Comparison of ENCODE assay signal across 8 cellular contexts in the genomic region with DNA sequence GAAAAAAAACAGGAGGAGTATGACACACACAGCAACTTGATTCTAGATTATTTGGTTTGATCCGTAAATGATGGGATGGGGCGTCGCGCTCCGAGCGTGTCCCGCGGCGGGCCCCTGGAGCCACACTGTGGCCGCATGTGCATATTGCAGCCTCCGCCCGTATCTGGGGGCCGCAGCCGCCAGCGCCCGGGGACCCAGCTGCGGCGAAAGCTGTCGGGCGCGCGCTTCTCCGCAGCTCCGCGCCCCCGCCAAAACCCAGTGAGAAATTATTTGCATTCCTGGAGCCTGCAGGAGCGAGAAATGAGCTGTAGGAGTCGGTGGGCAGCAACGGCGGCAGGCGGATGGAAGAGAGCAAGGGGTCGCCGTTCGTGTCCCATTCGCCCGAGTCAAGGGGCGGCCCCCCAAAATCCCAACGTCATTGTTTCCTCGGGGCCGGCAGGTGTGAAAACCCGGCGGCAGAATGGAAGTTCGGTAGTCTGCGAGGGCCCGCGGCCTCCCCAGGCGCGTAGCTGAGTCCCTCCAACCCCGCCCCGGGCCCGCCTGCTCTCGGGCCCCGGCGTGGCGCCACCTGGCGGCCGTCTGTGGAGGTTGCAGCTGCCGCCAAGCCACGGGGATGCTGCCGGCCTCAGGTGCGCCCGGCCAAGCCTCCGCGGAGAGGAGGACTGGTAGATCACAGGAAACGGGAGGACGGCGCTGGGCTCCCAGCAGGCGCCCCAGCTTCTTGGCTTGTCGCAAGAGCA.
DNase-seq lines count a peak whose midpoint lies in the region; ATAC-seq and TF ChIP-seq lines count a peak whose summit lies in the region.
"Not testable (repeated sequence)": the region's sequence is repeated elsewhere in the genome, so short reads cannot be mapped to it uniquely, and the experiment has no call there.

No MANE protein-coding gene starts in this region.

- peak; percentile 97 for ATAC-seq in GM18907 (IDR thresholded peaks at IDR 0.05; ENCODE audit: unreplicated experiment)
- ATAC-seq in HG03097 (IDR thresholded peaks at IDR 0.05; ENCODE audit: low FRiP score, unreplicated experiment), result peak; percentile 94

- under 1% methylated on average over 35 of the region's 69 CpGs for WGBS in smooth muscle cell (ENCODE audit: low lambda C conversion rate)

- peak; percentile 58 for DNase-seq in NCI-H2227 treated with DMSO at 0.1 percent for 48 hours (lab: John Stamatoyannopoulos, UW)
- DNase-seq in activated CD4-positive, CD25-positive, alpha-beta regulatory T cell treated with anti-CD3 and anti-CD28 coated beads, Interleukin-2, amount 50 U/mL, for 16 hours (ENCODE audit: low read depth, low spot score), result peak; percentile 69
- peak; percentile 67 for DNase-seq in MCF 10A (ENCODE audit: unreplicated experiment)
- peak; percentile 90 for DNase-seq in islet precursor cell
- peak; percentile 14 for DNase-seq in smooth muscle cell (lab: John Stamatoyannopoulos, UW; ENCODE audit: unreplicated experiment)

- not testable (repeated sequence) for H3K4me1 Mint-ChIP-seq in MCF 10A (ENCODE audit: insufficient read depth, unreplicated experiment)

- H3F3A ChIP-seq in smooth muscle cell (ENCODE audit: low read depth), result not testable (repeated sequence)

- POLR2A ChIA-PET in MCF 10A (lab: Yijun Ruan, JAX), result not testable (repeated sequence)

- not testable (repeated sequence) for H3K36me3 Mint-ChIP-seq in MCF 10A (ENCODE audit: insufficient read depth, unreplicated experiment)

- H3K4me2 ChIP-seq in smooth muscle cell, result peak overlapping the region; percentile 72

- not testable (repeated sequence) for H3K36me3 ChIP-seq in ACC112 (ENCODE audit: insufficient read depth, low read length); smooth muscle cell (ENCODE audit: low read depth)

- not testable (repeated sequence) for H3K27ac ChIP-seq in ACC112 (ENCODE audit: low read depth, low read length); smooth muscle cell (ENCODE audit: low read depth)

- not testable (repeated sequence) for H2AFZ ChIP-seq in ACC112 (ENCODE audit: low read length, unreplicated experiment)
- peak overlapping the region; percentile 24 for H2AFZ ChIP-seq in smooth muscle cell (ENCODE audit: low read depth)

- intact Hi-C loops in MCF 10A (cut with micrococcal nuclease), result not testable (repeated sequence)

- TF ChIP-seq CTCF in MCF 10A (IDR thresholded peaks at IDR 0.05; ENCODE audit: unreplicated experiment) (peak; percentile 57), smooth muscle cell (IDR thresholded peaks at IDR 0.05; ENCODE audit: borderline replicate concordance, insufficient read depth, poor library complexity, severe bottlenecking) (peak; percentile 66)

- H3K4me1 ChIP-seq in ACC112 (ENCODE audit: control insufficient read depth, insufficient read depth, low read length, unreplicated experiment); smooth muscle cell (ENCODE audit: low read depth): not testable (repeated sequence)

- not testable (repeated sequence) for H3K79me2 ChIP-seq in ACC112 (ENCODE audit: control insufficient read depth, insufficient read depth, low read length, unreplicated experiment); smooth muscle cell (ENCODE audit: low read depth)

- not testable (repeated sequence) for H4K20me1 ChIP-seq in smooth muscle cell (ENCODE audit: low read depth)

- not testable (repeated sequence) for H3K27me3 Mint-ChIP-seq in MCF 10A (ENCODE audit: insufficient read depth, unreplicated experiment)

- peak overlapping the region; percentile 67 for H3K4me3 ChIP-seq in ACC112 (ENCODE audit: low read depth, low read length)
- peak overlapping the region; percentile 46 for H3K4me3 ChIP-seq in smooth muscle cell

- not testable (repeated sequence) for BruUV-seq in MCF 10A (replicated peaks; lab: Mats Ljungman, UMichigan)

- not testable (repeated sequence) for H3K27ac Mint-ChIP-seq in MCF 10A (ENCODE audit: low read depth, unreplicated experiment)

- CTCF ChIA-PET in MCF 10A (lab: Yijun Ruan, JAX), result not testable (repeated sequence)

- not testable (repeated sequence) for H3K9me3 Mint-ChIP-seq in MCF 10A (ENCODE audit: unreplicated experiment)

- H3K27me3 ChIP-seq in ACC112 (ENCODE audit: insufficient read depth, low read length); smooth muscle cell (ENCODE audit: low read depth): not testable (repeated sequence)

- peak overlapping the region; percentile 58 for H3K4me3 Mint-ChIP-seq in MCF 10A (ENCODE audit: unreplicated experiment)

- H3K9ac ChIP-seq in smooth muscle cell (ENCODE audit: low read depth), result not testable (repeated sequence)

- not testable (repeated sequence) for H3K9me3 ChIP-seq in smooth muscle cell (replicated peaks; ENCODE audit: low read depth)

Comparison
In these comparisons a context has a peak if more than half of its experiments do, and no peak if none do; other contexts are left out.
1. DNase-seq: peak in every context shown above with its lines; median percentile 90 in islet precursor cell; 69 in activated CD4-positive, CD25-positive, alpha-beta regulatory T cell treated with anti-CD3 and anti-CD28 coated beads, Interleukin-2, amount 50 U/mL, for 16 hours; 67 in MCF 10A; 58 in NCI-H2227 treated with DMSO at 0.1 percent for 48 hours; 14 in smooth muscle cell.